8 cellular contexts compared by ENCODE assay signal in genomic region chr11:12090061-12090572, GRCh38. TPM values are rescaled to one million over a fixed set of nuclear protein-coding genes. Genes with fewer than 3 reads are reported as not detected.
DNase-seq lines count a peak whose midpoint lies in the region; ATAC-seq and TF ChIP-seq lines count a peak whose summit lies in the region.

No MANE protein-coding gene starts in this region.

- no peak for ATAC-seq in GM18517 (IDR thresholded peaks at IDR 0.05; ENCODE audit: unreplicated experiment)

- H3K27me3 Mint-ChIP-seq in nephron progenitor cell (ENCODE audit: low read depth, poor library complexity) (peaks cover 15% of the 10 kb centered on the region), glutamatergic neuron (ENCODE audit: unreplicated experiment) (no peaks in the 10 kb centered on the region)

- 14% methylated on average over 4 of the region's 4 CpGs for WGBS in thymus

- no peak overlapping the region for H3K27ac Mint-ChIP-seq in nephron progenitor cell
- H3K27ac Mint-ChIP-seq in glutamatergic neuron (ENCODE audit: unreplicated experiment), result no peak overlapping the region

- no peaks in the 10 kb centered on the region for H3K36me3 Mint-ChIP-seq in nephron progenitor cell (ENCODE audit: low read depth)
- H3K36me3 Mint-ChIP-seq in glutamatergic neuron (ENCODE audit: unreplicated experiment), result no peaks in the 10 kb centered on the region

- H3K9me3 Mint-ChIP-seq in nephron progenitor cell (no peaks in the 10 kb centered on the region), glutamatergic neuron (ENCODE audit: unreplicated experiment) (no peaks in the 10 kb centered on the region)

- H3K36me3 ChIP-seq in thymus (ENCODE audit: control insufficient read depth, insufficient read depth), result no peaks in the 10 kb centered on the region

- no peak overlapping the region for H3K4me3 ChIP-seq in thymus (ENCODE audit: low read length)

- H3K4me1 Mint-ChIP-seq in nephron progenitor cell (peaks cover 30% of the 10 kb centered on the region), glutamatergic neuron (ENCODE audit: low read depth, unreplicated experiment) (peaks cover 7% of the 10 kb centered on the region)

- peaks cover 9% of the 10 kb centered on the region for H3K4me1 ChIP-seq in thymus (ENCODE audit: control insufficient read depth, insufficient read depth, low read length)

- TF ChIP-seq CTCF in nephron progenitor cell (IDR thresholded peaks at IDR 0.05), result no peak
- TF ChIP-seq CTCF in glutamatergic neuron (IDR thresholded peaks at IDR 0.05; ENCODE audit: partially characterized antibody, unreplicated experiment), result no peak

- H3K9me3 ChIP-seq in thymus (ENCODE audit: control insufficient read depth), result no peaks in the 10 kb centered on the region

- H3K4me3 Mint-ChIP-seq in nephron progenitor cell (no peak overlapping the region), glutamatergic neuron (ENCODE audit: unreplicated experiment) (no peak overlapping the region)

- peak; percentile 63 for DNase-seq in activated CD8-positive, alpha-beta memory T cell treated with anti-CD3 and anti-CD28 coated beads for 24 hours
- no peak for DNase-seq in activated CD8-positive, alpha-beta memory T cell treated with anti-CD3 and anti-CD28 coated beads, Interleukin-2, amount 50 U/mL, for 48 hours
- DNase-seq in RPMI8226 (peak; percentile 38), fibroblast of gingiva (ENCODE audit: low read depth) (peak; percentile 46), nephron progenitor cell (no peak), glutamatergic neuron (no peak)

- H3K27me3 ChIP-seq in thymus (ENCODE audit: control insufficient read depth, insufficient read depth), result no peaks in the 10 kb centered on the region

- peak overlapping the region; percentile 8 for H3K27ac ChIP-seq in thymus (ENCODE audit: low read depth)

RNA-seq across cellular contexts. Expression of gene MICAL2, which starts 20.3 kb away (rescaled TPM):
- 17.3 TPM for polyA plus RNA-seq in thymus
- total RNA-seq in glutamatergic neuron (ENCODE audit: unreplicated experiment), result 4.4 TPM

Comparison
In these comparisons a context has a peak if more than half of its experiments do, and no peak if none do; other contexts are left out.
1. DNase-seq: peak in activated CD8-positive, alpha-beta memory T cell treated with anti-CD3 and anti-CD28 coated beads for 24 hours (single experiment), RPMI8226 (single experiment) and fibroblast of gingiva (single experiment); none in activated CD8-positive, alpha-beta memory T cell treated with anti-CD3 and anti-CD28 coated beads, Interleukin-2, amount 50 U/mL, for 48 hours (single experiment), nephron progenitor cell (single experiment) and glutamatergic neuron (single experiment).